Comparison of ENCODE assay signal across 8 cellular contexts in the genomic region with DNA sequence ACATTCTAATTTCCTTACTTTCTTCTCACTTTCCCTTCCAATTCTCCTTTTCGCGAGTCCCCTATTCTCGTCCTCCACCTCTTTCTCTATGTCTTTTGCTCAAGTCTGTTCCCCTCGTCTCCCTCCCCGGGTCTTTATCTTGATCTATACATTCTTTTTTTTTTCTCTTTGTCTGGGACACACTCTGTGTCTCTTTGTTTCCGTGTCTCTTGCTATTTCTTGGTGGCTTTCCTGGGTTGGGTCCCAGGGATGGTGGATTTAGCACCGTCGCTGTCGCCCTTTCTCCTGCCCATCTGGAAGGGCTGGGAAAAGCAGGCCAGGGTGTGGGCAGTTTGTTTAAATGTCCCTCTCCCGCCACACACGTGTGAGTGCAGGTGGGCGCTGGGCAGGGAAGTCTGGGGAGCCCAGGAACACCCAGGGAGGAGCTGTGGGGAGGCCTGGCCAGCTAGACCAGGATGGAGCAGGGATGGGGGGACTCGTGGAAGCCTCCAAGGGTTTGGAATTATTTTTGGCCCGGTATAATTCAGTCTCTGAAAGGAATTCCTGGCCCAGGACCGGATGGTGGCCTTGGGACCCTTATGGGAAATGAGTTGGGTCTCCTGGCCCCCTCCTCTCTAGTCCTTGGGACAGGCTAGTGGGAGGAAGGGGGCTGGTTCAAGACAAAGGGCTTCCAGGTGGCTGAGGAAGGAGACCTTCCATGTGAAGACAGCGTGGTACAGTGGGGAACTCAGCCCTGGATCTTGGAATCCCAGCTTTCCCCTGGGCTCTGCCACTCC. TPM values are rescaled to one million over a fixed set of nuclear protein-coding genes. Genes with fewer than 3 reads are reported as not detected.
DNase-seq lines count a peak whose midpoint lies in the region; ATAC-seq, FAIRE-seq and TF ChIP-seq lines count a peak whose summit lies in the region.

No MANE protein-coding gene starts in this region.

- H3K79me2 ChIP-seq in GM12878 (ENCODE audit: control insufficient read depth, insufficient read depth, low read length): no peaks in the 10 kb centered on the region

- BruUV-seq in GM12878 (replicated peaks; lab: Mats Ljungman, UMichigan): no TSS peak

- peak overlapping the region; percentile 71 for H2AFZ ChIP-seq in GM12878 (ENCODE audit: control insufficient read depth, low read depth, low read length)

- no peak for TF ChIP-seq RAD21 in GM12878 (IDR thresholded peaks at IDR 0.05; ENCODE audit: insufficient read depth, low read depth, low read length)

- H3K9me3 ChIP-seq in GM12878 (replicated peaks; ENCODE audit: control insufficient read depth, insufficient read depth, low read length) (no peaks in the 10 kb centered on the region), left lung (no peaks in the 10 kb centered on the region)

- intact Hi-C loops in GM12878 (cut with micrococcal nuclease; ENCODE audit: unreplicated experiment) (no loop called here), left lung (cut with DNase I) (no loop called here)

- H3K27ac ChIP-seq in GM12878 (ENCODE audit: control insufficient read depth, insufficient read depth) (no peak overlapping the region), left lung (peak overlapping the region; percentile 79 to 82), substantia nigra (ENCODE audit: low read depth, low read length, poor library complexity, severe bottlenecking) (peak overlapping the region; percentile 84)

- SMC1A ChIA-PET in GM12878 (lab: Charles Lee; ENCODE audit: uncharacterized antibody, unreplicated experiment): interaction anchor here (0.6 to 16.8 kb wide), 6 partner anchors 8 to 69 kb away, joined by 4 to 419 read pairs (median 6); partner anchors contain the start of gene ID3

- H3K9ac ChIP-seq in GM12878 (ENCODE audit: control insufficient read depth, insufficient read depth, low read length): peak overlapping the region; percentile 65

- RAD21 ChIA-PET in GM12878 (lab: Charles Lee; ENCODE audit: unreplicated experiment): interaction anchor here (0.7 to 3.8 kb wide), 7 partner anchors 8 to 66 kb away, joined by 3 to 22 read pairs (median 4); no protein-coding TSS in a partner anchor

- H3K27me3 ChIP-seq in GM12878 (replicated peaks in 1 of 2; ENCODE audit: control insufficient read depth in 2 of 2, insufficient read depth in 2 of 2, low read length in 1 of 2) (no peaks in the 10 kb centered on the region), left lung (peaks cover 0 to 44% of the 10 kb centered on the region in 2 donors)

- no peaks in the 10 kb centered on the region for H4K20me1 ChIP-seq in GM12878 (ENCODE audit: control insufficient read depth, insufficient read depth)

- DNase-seq in NCI-H748 (lab: John Stamatoyannopoulos, UW; ENCODE audit: unreplicated experiment) (peak; percentile 55), NCI-H748 treated with DMSO at 0.1 percent for 48 hours (lab: John Stamatoyannopoulos, UW) (no peak), GM12878 (ENCODE audit: low read depth, low spot score) (no peak), left lung (no peak), substantia nigra (lab: John Stamatoyannopoulos, UW) (peak in 1 of 49 donors; percentile 15)

- peak overlapping the region; percentile 62 for H3K4me3 ChIP-seq in GM12878
- H3K4me3 ChIP-seq in left lung: peak overlapping the region; percentile 47 to 52

- POLR2A ChIA-PET in GM12878 (lab: Charles Lee): interaction anchor here (0.8 to 14.7 kb wide), 5 partner anchors 8 to 23 kb away, joined by 3 to 271 read pairs (median 35); partner anchors contain the start of gene ID3

- H3K36me3 ChIP-seq in GM12878 (ENCODE audit: control insufficient read depth in 2 of 2, insufficient read depth in 2 of 2, low read length in 1 of 2) (no peaks in the 10 kb centered on the region), left lung (no peaks in the 10 kb centered on the region)

- H3K4me1 ChIP-seq in GM12878 (ENCODE audit: control insufficient read depth, insufficient read depth, low read length) (peaks cover 18% of the 10 kb centered on the region), left lung (peaks cover 0 to 32% of the 10 kb centered on the region in 2 donors)

- ATAC-seq in GM12878 (no peak), left lung (peak; percentile 15), GM18519 (IDR thresholded peaks at IDR 0.05; ENCODE audit: low FRiP score, unreplicated experiment) (no peak), GM18870 (IDR thresholded peaks at IDR 0.05; ENCODE audit: unreplicated experiment) (no peak), GM21619 (IDR thresholded peaks at IDR 0.05; ENCODE audit: unreplicated experiment) (no peak)

- WGBS in GM12878 (ENCODE audit: insufficient coverage, insufficient replicate concordance, low lambda C conversion rate, missing lambda C conversion rate): 50% methylated on average over 16 of the region's 16 CpGs

- peak overlapping the region; percentile 70 for H3K4me2 ChIP-seq in GM12878 (ENCODE audit: control insufficient read depth, insufficient read depth)

- in situ Hi-C loops in GM12878 (cut with MboI): no loop called here

- FAIRE-seq in GM12878 (lab: Jason Lieb, UNC): no peak

- TF ChIP-seq POLR2A in GM12878 (IDR thresholded peaks at IDR 0.05; ENCODE audit: low read depth, low read length): no peak

- TF ChIP-seq EP300 in GM12878 (IDR thresholded peaks at IDR 0.05; ENCODE audit: borderline replicate concordance in 1 of 2, control insufficient read depth in 1 of 2, low read depth in 2 of 2, low read length in 2 of 2): no peak

- CTCF ChIA-PET in GM12878 (lab: Yijun Ruan, JAX): interaction anchor here (0.9 to 2.6 kb wide), 4 partner anchors 22 to 68 kb away, joined by 3 to 11 read pairs (median 6); no protein-coding TSS in a partner anchor

- TF ChIP-seq CTCF in GM12878 (IDR thresholded peaks at IDR 0.05 in 2 of 3, conservative IDR thresholded peaks at IDR 0.05 in 1 of 3; ENCODE audit: control insufficient read depth in 2 of 3, extremely low read depth in 1 of 3, insufficient read depth in 1 of 3, low read depth in 3 of 3, low read length in 3 of 3) (no peak), left lung (IDR thresholded peaks at IDR 0.05) (no peak)

TF ChIP-seq in GM12878, 131 proteins besides CTCF, POLR2A, EP300 and RAD21 (continues in another document):
- TF ChIP-seq SUPT20H (IDR thresholded peaks at IDR 0.05; ENCODE audit: borderline replicate concordance, control insufficient read depth, low read depth, low read length) (no peak), LARP7 (IDR thresholded peaks at IDR 0.05) (no peak), KAT2A (conservative IDR thresholded peaks at IDR 0.05; ENCODE audit: control insufficient read depth, low read depth, low read length) (no peak), HDGF (IDR thresholded peaks at IDR 0.05) (0 out of 2 replicates have a peak, but pooled peaks have one; percentile 65), POLR2AphosphoS5 (IDR thresholded peaks at IDR 0.05; ENCODE audit: low read length) (no peak), YBX1 (IDR thresholded peaks at IDR 0.05) (no peak), RUNX3 (IDR thresholded peaks at IDR 0.05; ENCODE audit: low read length) (no peak)
- TF ChIP-seq, protein P1, sequence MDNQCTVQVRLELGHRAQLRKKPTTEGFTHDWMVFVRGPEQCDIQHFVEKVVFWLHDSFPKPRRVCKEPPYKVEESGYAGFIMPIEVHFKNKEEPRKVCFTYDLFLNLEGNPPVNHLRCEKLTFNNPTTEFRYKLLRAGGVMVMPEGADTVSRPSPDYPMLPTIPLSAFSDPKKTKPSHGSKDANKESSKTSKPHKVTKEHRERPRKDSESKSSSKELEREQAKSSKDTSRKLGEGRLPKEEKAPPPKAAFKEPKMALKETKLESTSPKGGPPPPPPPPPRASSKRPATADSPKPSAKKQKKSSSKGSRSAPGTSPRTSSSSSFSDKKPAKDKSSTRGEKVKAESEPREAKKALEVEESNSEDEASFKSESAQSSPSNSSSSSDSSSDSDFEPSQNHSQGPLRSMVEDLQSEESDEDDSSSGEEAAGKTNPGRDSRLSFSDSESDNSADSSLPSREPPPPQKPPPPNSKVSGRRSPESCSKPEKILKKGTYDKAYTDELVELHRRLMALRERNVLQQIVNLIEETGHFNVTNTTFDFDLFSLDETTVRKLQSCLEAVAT (IDR thresholded peaks at IDR 0.05): peak; percentile 48; the same call in 1 of the 2 replicates

RNA-seq across cellular contexts. Expression of gene ID3, which starts 9.5 kb away (rescaled TPM):
- total RNA-seq in GM12878 (2013; cell fraction: nucleolus; rRNA removed): 69.8 and 72.4 TPM in 2 replicates
- 403 and 449 TPM in 2 replicates for total RNA-seq in GM12878 (2014; rRNA removed)
- total RNA-seq in GM12878 (2014; rRNA removed; fragmentation: Illumina TruSeq; extraction: Trizol): 129 and 136 TPM in 2 replicates
- total RNA-seq in GM12878 (2021): 278 and 285 TPM in 2 replicates
- 28.8 TPM for polyA plus RNA-seq in GM12878 (2011; ENCODE audit: low read depth)
- 33.6 and 44.0 TPM in 2 replicates for polyA plus RNA-seq in GM12878 (2011; rRNA removed)
- polyA plus RNA-seq in GM12878 (2011; cell fraction: cytosol; rRNA removed): 121 and 124 TPM in 2 replicates
- polyA plus RNA-seq in GM12878 (2011; cell fraction: nucleus; rRNA removed): 76.0 and 85.6 TPM in 2 replicates
- polyA plus RNA-seq in GM12878 (2012): 61.0 and 127 TPM in 2 replicates
- 44.0 and 122 TPM in 2 replicates for polyA plus RNA-seq in GM12878 (2014; fragmentation: Illumina TruSeq; extraction: Trizol)
- polyA plus RNA-seq in GM12878 (2014; fragmentation: Nextera tagmentation; extraction: Ambion mirVana): 100 to 1,000 TPM in 1 of 2 experiments, 10 to 100 TPM in 1; 42.7 to 104 TPM
- 389 and 394 TPM in 2 replicates for polyA plus RNA-seq in GM12878 (2014; rRNA removed)
- polyA plus RNA-seq in GM12878 (2016; fragmentation: Nextera tagmentation; extraction: Ambion mirVana): 100 to 1,000 TPM; 459 to 475 TPM
- 19.2 and 51.3 TPM in 2 replicates for polyA minus RNA-seq in GM12878 (2011; rRNA and poly(A)+ RNA removed)
- 35.9 and 41.3 TPM in 2 replicates for polyA minus RNA-seq in GM12878 (2011; cell fraction: cytosol; rRNA and poly(A)+ RNA removed)
- 76.6 and 97.0 TPM in 2 replicates for polyA minus RNA-seq in GM12878 (2011; cell fraction: nucleus; rRNA and poly(A)+ RNA removed)
- total RNA-seq in left lung: 100 to 1,000 TPM; 125 to 129 TPM

RNA-seq across cellular contexts. Expression of gene E2F2, which starts 37.8 kb away (rescaled TPM):
- 14.2 and 14.7 TPM in 2 replicates for total RNA-seq in GM12878 (2013; cell fraction: nucleolus; rRNA removed)
- total RNA-seq in GM12878 (2014; rRNA removed): 23.7 and 24.6 TPM in 2 replicates
- 13.4 and 14.7 TPM in 2 replicates for total RNA-seq in GM12878 (2014; rRNA removed; fragmentation: Illumina TruSeq; extraction: Trizol)
- 24.0 and 27.2 TPM in 2 replicates for total RNA-seq in GM12878 (2021)
- polyA plus RNA-seq in GM12878 (2011; ENCODE audit: low read depth): 3.7 TPM
- polyA plus RNA-seq in GM12878 (2011; rRNA removed): 2.3 and 3.8 TPM in 2 replicates
- 5.3 and 5.9 TPM in 2 replicates for polyA plus RNA-seq in GM12878 (2011; cell fraction: cytosol; rRNA removed)
- polyA plus RNA-seq in GM12878 (2011; cell fraction: nucleus; rRNA removed): 6.6 and 13.6 TPM in 2 replicates
- polyA plus RNA-seq in GM12878 (2012): 3.7 and 5.5 TPM in 2 replicates
- 9.0 and 14.5 TPM in 2 replicates for polyA plus RNA-seq in GM12878 (2014; fragmentation: Illumina TruSeq; extraction: Trizol)
- polyA plus RNA-seq in GM12878 (2014; fragmentation: Nextera tagmentation; extraction: Ambion mirVana): 1 to 10 TPM; 4.3 to 4.6 TPM
- 10.4 and 12.2 TPM in 2 replicates for polyA plus RNA-seq in GM12878 (2014; rRNA removed)
- 10 to 100 TPM; 17.5 to 18.0 TPM for polyA plus RNA-seq in GM12878 (2016; fragmentation: Nextera tagmentation; extraction: Ambion mirVana)
- polyA minus RNA-seq in GM12878 (2011; rRNA and poly(A)+ RNA removed): 6.4 and 10.4 TPM in 2 replicates
- 4.5 and 6.9 TPM in 2 replicates for polyA minus RNA-seq in GM12878 (2011; cell fraction: cytosol; rRNA and poly(A)+ RNA removed)
- 4.4 and 8.8 TPM in 2 replicates for polyA minus RNA-seq in GM12878 (2011; cell fraction: nucleus; rRNA and poly(A)+ RNA removed)
- 1 to 10 TPM; 3.2 to 4.3 TPM for total RNA-seq in left lung
